ENCODE assay signal across 24 cellular contexts in genomic region chr6:17839526-17839925, GRCh38.
"Had no signal": no experiment of that assay in that cellular context is flagged by ENCODE, and none has a peak within 500 bp of the region (broad histone marks: within the 10 kb centered on the region; RNA-seq: fewer than 3 reads in every experiment).

No MANE protein-coding gene starts in this region.

- H3K27me3 Mint-ChIP-seq: memory B cell; natural killer cell treated with Interleukin-12 subunit alpha and Interleukin-12 subunit beta and Interleukin-15 and Interleukin-18, amount 100 ng/mL, for 72 hours; stimulated activated memory B cell treated with anti-CD40 and anti-IgM and Interleukin-4, amounts not matched to agents 10 μg/mL and 1 μg/mL and 100 μg/mL, for 72 hours; stimulated activated naive CD8-positive, alpha-beta T cell treated with anti-CD3 and anti-CD28 coated beads, Interleukin-15, Interleukin-2, amounts not matched to agents 100 ng/mL and 50 ng/mL, for 24 hours had no signal

- H3K27ac ChIP-seq: coronary artery, epithelial cell of prostate, esophagus muscularis mucosa, gastrocnemius medialis, hepatocyte, lower lobe of right lung, parathyroid adenoma, psoas muscle, spleen, thoracic aorta, transverse colon had no signal

- H3K4me1 Mint-ChIP-seq: memory B cell; stimulated activated memory B cell treated with anti-CD40 and anti-IgM and Interleukin-4, amounts not matched to agents 10 μg/mL and 1 μg/mL and 100 μg/mL, for 72 hours had no signal

- H3K9ac ChIP-seq: parathyroid adenoma had no signal

- ATAC-seq: gastrocnemius medialis; left lobe of liver; lower lobe of right lung; natural killer cell treated with Interleukin-12 subunit alpha and Interleukin-12 subunit beta and Interleukin-15 and Interleukin-18, amount 100 ng/mL, for 72 hours; psoas muscle; sciatic nerve; stimulated activated memory B cell treated with anti-CD40 and anti-IgM and Interleukin-4, amounts not matched to agents 10 μg/mL and 1 μg/mL and 100 μg/mL, for 72 hours had no signal

- H3K27ac Mint-ChIP-seq: memory B cell; natural killer cell treated with Interleukin-12 subunit alpha and Interleukin-12 subunit beta and Interleukin-15 and Interleukin-18, amount 100 ng/mL, for 72 hours; stimulated activated memory B cell treated with anti-CD40 and anti-IgM and Interleukin-4, amounts not matched to agents 10 μg/mL and 1 μg/mL and 100 μg/mL, for 72 hours; stimulated activated naive CD8-positive, alpha-beta T cell treated with anti-CD3 and anti-CD28 coated beads, Interleukin-15, Interleukin-2, amounts not matched to agents 100 ng/mL and 50 ng/mL, for 24 hours had no signal

- H3K4me1 ChIP-seq: esophagus muscularis mucosa, gastrocnemius medialis, lower lobe of right lung, parathyroid adenoma, psoas muscle, spleen had no signal

- DNase-seq: central memory CD4-positive, alpha-beta T cell; effector memory CD4-positive, alpha-beta T cell; gastrocnemius medialis; kidney; lower lobe of right lung; midbrain; psoas muscle; spleen; stimulated activated CD4-positive, alpha-beta T cell treated with anti-CD3 and anti-CD28 coated beads, Interleukin-15, amount 100 ng/mL, for 24 hours; stimulated activated CD4-positive, alpha-beta T cell treated with anti-CD3 and anti-CD28 coated beads, Interleukin-1b, Interleukin-23, amount 100 ng/mL, for 48 hours; stimulated activated CD4-positive, alpha-beta T cell treated with anti-CD3 and anti-CD28 coated beads, Interleukin-4, amount 100 ng/mL, for 24 hours; transverse colon had no signal

- H3K4me3 Mint-ChIP-seq: memory B cell; natural killer cell treated with Interleukin-12 subunit alpha and Interleukin-12 subunit beta and Interleukin-15 and Interleukin-18, amount 100 ng/mL, for 72 hours; stimulated activated memory B cell treated with anti-CD40 and anti-IgM and Interleukin-4, amounts not matched to agents 10 μg/mL and 1 μg/mL and 100 μg/mL, for 72 hours; stimulated activated naive CD8-positive, alpha-beta T cell treated with anti-CD3 and anti-CD28 coated beads, Interleukin-15, Interleukin-2, amounts not matched to agents 100 ng/mL and 50 ng/mL, for 24 hours had no signal

- H3K27me3 ChIP-seq: esophagus muscularis mucosa, gastrocnemius medialis, hepatocyte, spleen, transverse colon had no signal

- H3K9me3 ChIP-seq: esophagus muscularis mucosa, gastrocnemius medialis, lower lobe of right lung, psoas muscle, spleen, thoracic aorta, transverse colon had no signal

- H3K9me3 Mint-ChIP-seq: memory B cell; natural killer cell treated with Interleukin-12 subunit alpha and Interleukin-12 subunit beta and Interleukin-15 and Interleukin-18, amount 100 ng/mL, for 72 hours; stimulated activated memory B cell treated with anti-CD40 and anti-IgM and Interleukin-4, amounts not matched to agents 10 μg/mL and 1 μg/mL and 100 μg/mL, for 72 hours; stimulated activated naive CD8-positive, alpha-beta T cell treated with anti-CD3 and anti-CD28 coated beads, Interleukin-15, Interleukin-2, amounts not matched to agents 100 ng/mL and 50 ng/mL, for 24 hours had no signal

- H3K4me3 ChIP-seq: coronary artery, esophagus muscularis mucosa, gastrocnemius medialis, hepatocyte, lower lobe of right lung, psoas muscle, spleen, thoracic aorta, transverse colon had no signal

- H3K36me3 Mint-ChIP-seq: natural killer cell treated with Interleukin-12 subunit alpha and Interleukin-12 subunit beta and Interleukin-15 and Interleukin-18, amount 100 ng/mL, for 72 hours had no signal
